7 cellular contexts compared by ENCODE assay signal in genomic region chr13:45108716-45109706, GRCh38. TPM values are rescaled to one million over a fixed set of nuclear protein-coding genes. Genes with fewer than 3 reads are reported as not detected.
DNase-seq lines count a peak whose midpoint lies in the region; ATAC-seq and FAIRE-seq lines count a peak whose summit lies in the region.

No MANE protein-coding gene starts in this region.

- no peaks in the 10 kb centered on the region for H3K36me3 Mint-ChIP-seq in activated T-helper 2 cell treated with anti-CD3 and anti-CD28 coated beads, Interferon-gamma antibody, Interleukin-2, Interleukin-4, amounts not matched to agents 10 μg/mL and 5 μg/mL and 100 μg/mL, durations not matched to agents 14 hours and 24 hours and 36 hours (ENCODE audit: low read depth)

- peak; percentile 68 for ATAC-seq in HG02981 (IDR thresholded peaks at IDR 0.05; ENCODE audit: unreplicated experiment)

- no peaks in the 10 kb centered on the region for H3K9me3 Mint-ChIP-seq in activated T-helper 2 cell treated with anti-CD3 and anti-CD28 coated beads, Interferon-gamma antibody, Interleukin-2, Interleukin-4, amounts not matched to agents 10 μg/mL and 5 μg/mL and 100 μg/mL, durations not matched to agents 14 hours and 24 hours and 36 hours

- no peak for DNase-seq in GM19239 (ENCODE audit: insufficient read length, low spot score)
- DNase-seq in activated T-helper 2 cell treated with anti-CD3 and anti-CD28 coated beads, Interferon-gamma antibody, Interleukin-2, Interleukin-4, amounts not matched to agents 10 μg/mL and 5 μg/mL and 100 μg/mL, durations not matched to agents 14 hours and 24 hours and 36 hours (ENCODE audit: low spot score), result no peak
- DNase-seq in renal cortical epithelial cell (ENCODE audit: low read depth), result peak; percentile 96
- DNase-seq in NCI-H524 treated with DMSO at 0.1 percent for 48 hours (lab: John Stamatoyannopoulos, UW), result no peak
- DNase-seq in mucosa of gallbladder (ENCODE audit: low spot score), result no peak
- DNase-seq in NOMO-1 treated with dmso at 0.1 percent for 144 hours (lab: John Stamatoyannopoulos, UW; ENCODE audit: unreplicated experiment), result no peak

- peak; percentile 84 for FAIRE-seq in GM19239 (lab: Jason Lieb, UNC)

- peaks cover 6% of the 10 kb centered on the region for H3K4me1 Mint-ChIP-seq in activated T-helper 2 cell treated with anti-CD3 and anti-CD28 coated beads, Interferon-gamma antibody, Interleukin-2, Interleukin-4, amounts not matched to agents 10 μg/mL and 5 μg/mL and 100 μg/mL, durations not matched to agents 14 hours and 24 hours and 36 hours (ENCODE audit: low read depth)

- H3K27ac Mint-ChIP-seq in activated T-helper 2 cell treated with anti-CD3 and anti-CD28 coated beads, Interferon-gamma antibody, Interleukin-2, Interleukin-4, amounts not matched to agents 10 μg/mL and 5 μg/mL and 100 μg/mL, durations not matched to agents 14 hours and 24 hours and 36 hours, result peak overlapping the region; percentile 6

- intact Hi-C loops in activated T-helper 2 cell treated with anti-CD3 and anti-CD28 coated beads, Interferon-gamma antibody, Interleukin-2, Interleukin-4, amounts not matched to agents 10 μg/mL and 5 μg/mL and 100 μg/mL, durations not matched to agents 14 hours and 24 hours and 36 hours (cut with micrococcal nuclease), result loop anchor here (2.0 kb wide), 1 partner anchor 54 kb away; no protein-coding TSS in a partner anchor

- H3K4me3 Mint-ChIP-seq in activated T-helper 2 cell treated with anti-CD3 and anti-CD28 coated beads, Interferon-gamma antibody, Interleukin-2, Interleukin-4, amounts not matched to agents 10 μg/mL and 5 μg/mL and 100 μg/mL, durations not matched to agents 14 hours and 24 hours and 36 hours (ENCODE audit: low read depth), result no peak overlapping the region

- peaks cover 5% of the 10 kb centered on the region for H3K27me3 Mint-ChIP-seq in activated T-helper 2 cell treated with anti-CD3 and anti-CD28 coated beads, Interferon-gamma antibody, Interleukin-2, Interleukin-4, amounts not matched to agents 10 μg/mL and 5 μg/mL and 100 μg/mL, durations not matched to agents 14 hours and 24 hours and 36 hours (ENCODE audit: low read depth)

RNA-seq across cellular contexts. Expression of gene GTF2F2, which starts 11.3 kb away (rescaled TPM):
- 26.9 and 28.9 TPM in 2 replicates for total RNA-seq in activated T-helper 2 cell treated with anti-CD3 and anti-CD28 coated beads, Interferon-gamma antibody, Interleukin-2, Interleukin-4, amounts not matched to agents 10 μg/mL and 5 μg/mL and 100 μg/mL, durations not matched to agents 14 hours and 24 hours and 36 hours
- total RNA-seq in renal cortical epithelial cell, result 60.1 and 65.6 TPM in 2 replicates
- 14.1 TPM for total RNA-seq in mucosa of gallbladder
